Comparison of ENCODE assay signal across 8 cellular contexts in the genomic region with DNA sequence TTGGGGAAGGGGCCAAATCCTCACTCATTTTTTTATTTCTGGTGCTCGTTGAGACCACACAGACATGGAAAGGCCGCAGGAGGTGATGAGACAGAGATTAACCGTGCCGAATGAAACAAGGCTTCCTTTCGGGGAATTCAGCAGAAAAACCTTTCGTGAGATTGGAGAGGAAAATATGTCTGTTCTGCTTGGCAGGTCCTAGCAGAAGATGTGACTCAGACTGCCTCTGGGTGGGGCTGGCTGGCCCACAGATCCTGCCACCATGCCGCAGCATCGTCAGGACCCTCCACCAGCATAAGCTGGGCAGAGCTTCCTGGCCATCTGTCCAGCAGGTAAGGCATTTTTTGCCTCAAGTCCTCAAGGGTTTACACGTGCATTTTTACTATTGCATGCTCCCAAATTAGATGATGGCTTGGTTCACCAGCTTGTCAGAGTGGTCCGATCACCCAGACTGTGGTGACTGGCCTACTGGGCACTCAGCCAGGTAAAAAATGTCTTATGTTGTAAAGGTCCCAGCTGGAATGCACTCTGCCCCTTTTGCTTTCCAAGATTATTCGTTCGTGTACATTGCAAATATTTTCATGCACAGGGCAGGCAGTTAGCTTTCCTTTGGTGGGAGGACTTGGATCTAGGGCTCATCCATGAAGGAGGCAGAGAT. TPM values are rescaled to one million over a fixed set of nuclear protein-coding genes. Genes with fewer than 3 reads are reported as not detected.
DNase-seq lines count a peak whose midpoint lies in the region; ATAC-seq and TF ChIP-seq lines count a peak whose summit lies in the region.

No MANE protein-coding gene starts in this region.

- no peak for TF ChIP-seq POLR2A in body of pancreas (IDR thresholded peaks at IDR 0.05)

- H3K4me1 ChIP-seq in body of pancreas: peaks cover 39% of the 10 kb centered on the region

- DNase-seq in NCI-H2227 (lab: John Stamatoyannopoulos, UW; ENCODE audit: unreplicated experiment) (peak; percentile 40), NCI-H2227 treated with DMSO at 0.1 percent for 48 hours (lab: John Stamatoyannopoulos, UW) (no peak), HL-60 (ENCODE audit: low read depth in 1 of 2, low spot score in 1 of 2) (peak in 1 of 2 experiments; percentile 43), T-helper 22 cell (ENCODE audit: low read depth) (peak; percentile 29), body of pancreas (peak; percentile 41 to 63 (median 51)), left kidney (ENCODE audit: low read depth, low spot score) (peak; percentile 40)
- DNase-seq in stimulated activated CD4-positive, alpha-beta T cell treated with anti-CD3 and anti-CD28 coated beads, Interleukin-2, amount 100 ng/mL, for 48 hours: peak; percentile 47 to 56

- TF ChIP-seq CTCF in HL-60 (IDR thresholded peaks at IDR 0.05; ENCODE audit: insufficient read depth, low read length) (no peak), body of pancreas (IDR thresholded peaks at IDR 0.05) (no peak)

- H3K36me3 ChIP-seq in body of pancreas (replicated peaks in 1 of 2; ENCODE audit: insufficient read depth in 1 of 2, low read depth in 2 of 2): no peaks in the 10 kb centered on the region

- peak overlapping the region; percentile 97 for H3K27ac ChIP-seq in HL-60 (replicated peaks)
- H3K27ac ChIP-seq in body of pancreas: peak overlapping the region in 3 of 4 donors; percentile 92 to 97 (median 97)

- peak overlapping the region; percentile 52 for H3K4me3 ChIP-seq in HL-60 (replicated peaks; ENCODE audit: insufficient read depth, low read length)
- H3K4me3 ChIP-seq in body of pancreas: no peak overlapping the region

- ATAC-seq in body of pancreas (no peak), HG02970 (IDR thresholded peaks at IDR 0.05; ENCODE audit: low FRiP score, unreplicated experiment) (no peak)

- WGBS in body of pancreas, 2 donors: 23 to 24% methylated on average over 11 to 12 of the region's 12 CpGs

- intact Hi-C loops in body of pancreas (cut with DNase I): loop anchor here (5.0 kb wide), 1 partner anchor 39 kb away; the partner anchor contains the start of gene ARFGAP2

- H3K27me3 ChIP-seq in HL-60 (ENCODE audit: insufficient read depth, poor library complexity, severe bottlenecking) (no peaks in the 10 kb centered on the region), body of pancreas (no peaks in the 10 kb centered on the region)

- H3K9me3 ChIP-seq in body of pancreas: no peaks in the 10 kb centered on the region

RNA-seq across cellular contexts. Expression of gene DDB2, which starts 1.5 kb away (rescaled TPM):
- total RNA-seq in body of pancreas: 10 to 100 TPM; 10.9 to 33.2 TPM

RNA-seq across cellular contexts. Expression of gene PACSIN3, which starts 30.0 kb away (rescaled TPM):
- 10 to 100 TPM; 30.7 to 56.0 TPM for total RNA-seq in body of pancreas

RNA-seq across cellular contexts. Expression of gene ACP2, which starts 32.3 kb away (rescaled TPM):
- 10 to 100 TPM; 31.6 to 43.1 TPM for total RNA-seq in body of pancreas

RNA-seq across cellular contexts. Expression of gene ARFGAP2, which starts 39.6 kb away (rescaled TPM):
- 100 to 1,000 TPM; 143 to 212 TPM for total RNA-seq in body of pancreas

RNA-seq across cellular contexts. Expression of gene NR1H3, which starts 41.5 kb away (rescaled TPM):
- 10 to 100 TPM; 17.9 to 33.9 TPM for total RNA-seq in body of pancreas
